12 cellular contexts compared by ENCODE assay signal in genomic region chr9:103991698-103992097, GRCh38.
DNase-seq lines count a peak whose midpoint lies in the region; ATAC-seq and TF ChIP-seq lines count a peak whose summit lies in the region.
"Had no signal": no experiment of that assay in that cellular context is flagged by ENCODE, and none has a peak within 500 bp of the region (broad histone marks: within the 10 kb centered on the region; RNA-seq: fewer than 3 reads in every experiment).

No MANE protein-coding gene starts in this region.

- no peaks in the 10 kb centered on the region for H3K27me3 ChIP-seq in dorsolateral prefrontal cortex
- H3K27me3 ChIP-seq: gastroesophageal sphincter had no signal

- ATAC-seq in GM21723 (IDR thresholded peaks at IDR 0.05; ENCODE audit: unreplicated experiment) (peak; percentile 79), HG03439 (IDR thresholded peaks at IDR 0.05; ENCODE audit: unreplicated experiment) (peak; percentile 82)
- ATAC-seq: A549, gastroesophageal sphincter had no signal

- intact Hi-C loops in dorsolateral prefrontal cortex (cut with DNase I), result no loop called here

- TF ChIP-seq CTCF in fibroblast of mammary gland (conservative IDR thresholded peaks at IDR 0.05; ENCODE audit: control insufficient read depth, insufficient read depth, low read depth, low read length), result no peak
- no peak for TF ChIP-seq CTCF in dorsolateral prefrontal cortex (IDR thresholded peaks at IDR 0.05 in 54 of 56, conservative IDR thresholded peaks at IDR 0.05 in 2 of 56; ENCODE audit: low read depth in 1 of 56, partially characterized antibody in 56 of 56)

- DNase-seq in NCI-H2171 treated with DMSO at 0.1 percent for 48 hours (lab: John Stamatoyannopoulos, UW) (peak; percentile 10), NCI-H2171 (lab: John Stamatoyannopoulos, UW) (no peak), fibroblast of mammary gland (ENCODE audit: low read depth) (peak; percentile 56), NCI-H1417 treated with DMSO at 0.1 percent for 48 hours (lab: John Stamatoyannopoulos, UW) (no peak), dorsolateral prefrontal cortex (no peak)
- DNase-seq in activated naive CD4-positive, alpha-beta T cell treated with Interleukin-2 at 50 U/mL for 16 hours, result no peak
- DNase-seq: activated CD4-positive, alpha-beta T cell treated with anti-CD3 and anti-CD28 coated beads for 48 hours; IMR-90 had no signal

- H3K27ac ChIP-seq in dorsolateral prefrontal cortex, result no peak overlapping the region
- H3K27ac ChIP-seq: A549, gastroesophageal sphincter had no signal

- no peak overlapping the region for H3K4me3 ChIP-seq in fibroblast of mammary gland (ENCODE audit: control insufficient read depth, low read depth, low read length)
- H3K4me3 ChIP-seq in dorsolateral prefrontal cortex, result no peak overlapping the region
- H3K4me3 ChIP-seq: A549, gastroesophageal sphincter had no signal

Comparison
In these comparisons a context has a peak if more than half of its experiments do, and no peak if none do; other contexts are left out.
1. DNase-seq: peak in NCI-H2171 treated with DMSO at 0.1 percent for 48 hours (single experiment) and fibroblast of mammary gland (single experiment); none in NCI-H2171 (single experiment), NCI-H1417 treated with DMSO at 0.1 percent for 48 hours (single experiment), activated naive CD4-positive, alpha-beta T cell treated with Interleukin-2 at 50 U/mL for 16 hours (single experiment) and dorsolateral prefrontal cortex (0 of 10).